18 cellular contexts compared by ENCODE assay signal in genomic region chr4:66681962-66682361, GRCh38.
DNase-seq lines count a peak whose midpoint lies in the region; ATAC-seq and TF ChIP-seq lines count a peak whose summit lies in the region.
"Had no signal": no experiment of that assay in that cellular context is flagged by ENCODE, and none has a peak within 500 bp of the region (broad histone marks: within the 10 kb centered on the region; RNA-seq: fewer than 3 reads in every experiment).

No MANE protein-coding gene starts in this region.

- no peak for ATAC-seq in GM19467 (IDR thresholded peaks at IDR 0.05; ENCODE audit: unreplicated experiment)
- ATAC-seq: gastrocnemius medialis; PC-3; right lobe of liver; stimulated activated effector memory CD8-positive, alpha-beta T cell treated with anti-CD3 and anti-CD28 coated beads, Interleukin-12 subunit alpha, Interleukin-12 subunit beta, amount 100 ng/mL, for 72 hours had no signal

- in situ Hi-C loops in astrocyte of the cerebellum (cut with HindIII; ENCODE audit: low sequenced_read_pairs) = no loop called here

- no peak for TF ChIP-seq CTCF in AG09309 (IDR thresholded peaks at IDR 0.05; ENCODE audit: control insufficient read depth, insufficient read depth, low read depth, low read length, missing control alignments)
- no peak for TF ChIP-seq CTCF in astrocyte of the cerebellum (IDR thresholded peaks at IDR 0.05; ENCODE audit: low read depth, low read length, missing control alignments)

- no peak overlapping the region for H3K4me3 ChIP-seq in AG09309 (ENCODE audit: control insufficient read depth, low read depth, low read length)
- no peak overlapping the region for H3K4me3 ChIP-seq in astrocyte of the cerebellum (ENCODE audit: low read depth, low read length)
- H3K4me3 ChIP-seq: adrenal gland, gastrocnemius medialis, ovary, right lobe of liver, SJCRH30, testis had no signal

- DNase-seq in AG09309 (ENCODE audit: low read depth) = peak; percentile 20
- DNase-seq in HT1080 (ENCODE audit: low read depth) = peak; percentile 21
- peak; percentile 29 for DNase-seq in astrocyte of the cerebellum (ENCODE audit: low read depth)
- peak; percentile 22 for DNase-seq in myocyte (ENCODE audit: low read depth)
- no peak for DNase-seq in NCI-H526 treated with DMSO at 0.1 percent for 48 hours (lab: John Stamatoyannopoulos, UW)
- DNase-seq in SIG-M5 (lab: John Stamatoyannopoulos, UW) = no peak
- DNase-seq in NOMO-1 (lab: John Stamatoyannopoulos, UW; ENCODE audit: unreplicated experiment in 2 of 2) = no peak
- DNase-seq: activated effector memory CD4-positive, alpha-beta T cell treated with anti-CD3 and anti-CD28 coated beads, Interleukin-2, amount 50 U/mL, for 16 hours; adrenal gland; gastrocnemius medialis; KG1; ovary; PC-3; right lobe of liver; testis had no signal

Comparison
In these comparisons a context has a peak if more than half of its experiments do, and no peak if none do; other contexts are left out.
1. DNase-seq: peak in AG09309 (single experiment), HT1080 (single experiment), astrocyte of the cerebellum (single experiment) and myocyte (single experiment); none in NCI-H526 treated with DMSO at 0.1 percent for 48 hours (single experiment), SIG-M5 (single experiment) and NOMO-1 (0 of 2).